In genomic region chr7:102615930-102616329, GRCh38 we compare ENCODE assay signal across 10 cellular contexts. TPM values are rescaled to one million over a fixed set of nuclear protein-coding genes. Genes with fewer than 3 reads are reported as not detected.
DNase-seq lines count a peak whose midpoint lies in the region; ATAC-seq, FAIRE-seq and TF ChIP-seq lines count a peak whose summit lies in the region.
"Not testable (repeated sequence)": the region's sequence is repeated elsewhere in the genome, so short reads cannot be mapped to it uniquely, and the experiment has no call there.
"Had no signal": no experiment of that assay in that cellular context is flagged by ENCODE, and none has a peak within 500 bp of the region (broad histone marks: within the 10 kb centered on the region; RNA-seq: fewer than 3 reads in every experiment).

No MANE protein-coding gene starts in this region.

- not testable (repeated sequence) for H3K27me3 Mint-ChIP-seq in memory B cell; stimulated activated memory B cell treated with anti-CD40 and anti-IgM and Interleukin-4, amounts not matched to agents 10 μg/mL and 1 μg/mL and 100 μg/mL, for 72 hours

- not testable (repeated sequence) for H3K9me3 ChIP-seq in GM12878 (replicated peaks; ENCODE audit: control insufficient read depth, insufficient read depth, low read length)

- H3K36me3 ChIP-seq in GM12878 (ENCODE audit: control insufficient read depth in 2 of 2, insufficient read depth in 2 of 2, low read length in 1 of 2): not testable (repeated sequence)

- not testable (repeated sequence) for TF ChIP-seq RAD21 in GM12878 (IDR thresholded peaks at IDR 0.05; ENCODE audit: insufficient read depth, low read depth, low read length)

- H3K36me3 Mint-ChIP-seq in memory B cell; stimulated activated memory B cell treated with anti-CD40 and anti-IgM and Interleukin-4, amounts not matched to agents 10 μg/mL and 1 μg/mL and 100 μg/mL, for 72 hours: not testable (repeated sequence)

- RAD21 ChIA-PET in GM12878 (lab: Charles Lee; ENCODE audit: unreplicated experiment): not testable (repeated sequence)

- TF ChIP-seq POLR2A in GM12891 (IDR thresholded peaks at IDR 0.05; ENCODE audit: low read depth, low read length); GM12878 (IDR thresholded peaks at IDR 0.05; ENCODE audit: low read depth, low read length): not testable (repeated sequence)

- not testable (repeated sequence) for H3K79me2 ChIP-seq in GM12878 (ENCODE audit: control insufficient read depth, insufficient read depth, low read length)

- H3K4me1 ChIP-seq in GM12878 (ENCODE audit: control insufficient read depth, insufficient read depth, low read length): not testable (repeated sequence)

- intact Hi-C loops in GM12878 (cut with micrococcal nuclease; ENCODE audit: unreplicated experiment): not testable (repeated sequence)

- TSS peak; percentile 74 for BruUV-seq in GM12878 (replicated peaks; lab: Mats Ljungman, UMichigan)

- not testable (repeated sequence) for TF ChIP-seq CTCF in GM12878 (IDR thresholded peaks at IDR 0.05 in 2 of 3, conservative IDR thresholded peaks at IDR 0.05 in 1 of 3; ENCODE audit: control insufficient read depth in 2 of 3, extremely low read depth in 1 of 3, insufficient read depth in 1 of 3, low read depth in 3 of 3, low read length in 3 of 3)

- H3K4me3 Mint-ChIP-seq in memory B cell; stimulated activated memory B cell treated with anti-CD40 and anti-IgM and Interleukin-4, amounts not matched to agents 10 μg/mL and 1 μg/mL and 100 μg/mL, for 72 hours: not testable (repeated sequence)

- not testable (repeated sequence) for TF ChIP-seq EP300 in GM12878 (IDR thresholded peaks at IDR 0.05; ENCODE audit: borderline replicate concordance in 1 of 2, control insufficient read depth in 1 of 2, low read depth in 2 of 2, low read length in 2 of 2)

- not testable (repeated sequence) for H3K9ac ChIP-seq in GM12878 (ENCODE audit: control insufficient read depth, insufficient read depth, low read length)

- H3K4me3 ChIP-seq in GM12878: not testable (repeated sequence)

- in situ Hi-C loops in GM12878 (cut with MboI): not testable (repeated sequence)

- not testable (repeated sequence) for H3K9me3 Mint-ChIP-seq in memory B cell; stimulated activated memory B cell treated with anti-CD40 and anti-IgM and Interleukin-4, amounts not matched to agents 10 μg/mL and 1 μg/mL and 100 μg/mL, for 72 hours

- not testable (repeated sequence) for DNase-seq in GM12891 (ENCODE audit: insufficient read length, low spot score); GM12878 (ENCODE audit: low read depth, low spot score); memory B cell (ENCODE audit: low spot score in 2 of 2)

- H4K20me1 ChIP-seq in GM12878 (ENCODE audit: control insufficient read depth, insufficient read depth): not testable (repeated sequence)

- not testable (repeated sequence) for H3K4me2 ChIP-seq in GM12878 (ENCODE audit: control insufficient read depth, insufficient read depth)

- not testable (repeated sequence) for H3K27me3 ChIP-seq in GM12878 (replicated peaks in 1 of 2; ENCODE audit: control insufficient read depth in 2 of 2, insufficient read depth in 2 of 2, low read length in 1 of 2)

- not testable (repeated sequence) for H3K27ac Mint-ChIP-seq in memory B cell; stimulated activated memory B cell treated with anti-CD40 and anti-IgM and Interleukin-4, amounts not matched to agents 10 μg/mL and 1 μg/mL and 100 μg/mL, for 72 hours

- WGBS in GM12878 (ENCODE audit: insufficient coverage, insufficient replicate concordance, low lambda C conversion rate, missing lambda C conversion rate): no CpG with 5 or more reads among the region's 10 CpGs

- not testable (repeated sequence) for H3K27ac ChIP-seq in GM12878 (ENCODE audit: control insufficient read depth, insufficient read depth)

- H3K4me1 Mint-ChIP-seq in memory B cell; stimulated activated memory B cell treated with anti-CD40 and anti-IgM and Interleukin-4, amounts not matched to agents 10 μg/mL and 1 μg/mL and 100 μg/mL, for 72 hours: not testable (repeated sequence)

- peak; percentile 23 for ATAC-seq in GM21576 (IDR thresholded peaks at IDR 0.05; ENCODE audit: unreplicated experiment)
- peak; percentile 13 for ATAC-seq in HG03280 (IDR thresholded peaks at IDR 0.05; ENCODE audit: unreplicated experiment)
- peak; percentile 14 for ATAC-seq in GM12878
- peak; percentile 11 for ATAC-seq in memory B cell (ENCODE audit: low read depth)
- peak; percentile 55 for ATAC-seq in stimulated activated memory B cell treated with anti-CD40 and anti-IgM and Interleukin-4, amounts not matched to agents 10 μg/mL and 1 μg/mL and 100 μg/mL, for 72 hours

- H2AFZ ChIP-seq in GM12878 (ENCODE audit: control insufficient read depth, low read depth, low read length): not testable (repeated sequence)

- SMC1A ChIA-PET in GM12878 (lab: Charles Lee; ENCODE audit: uncharacterized antibody, unreplicated experiment): not testable (repeated sequence)

- FAIRE-seq in GM12891 (lab: Jason Lieb, UNC): peak; percentile 74
- peak; percentile 49 for FAIRE-seq in GM12878 (lab: Jason Lieb, UNC)

- CTCF ChIA-PET in GM12878 (lab: Yijun Ruan, JAX): not testable (repeated sequence)

- POLR2A ChIA-PET in GM12878 (lab: Charles Lee): not testable (repeated sequence)

RNA-seq across cellular contexts. Expression of gene RASA4, which starts 0.6 kb away (rescaled TPM):
- 28.2 TPM for polyA plus RNA-seq in GM12891 (2012; ENCODE audit: low read depth, missing spikeins)
- total RNA-seq in GM12878 (2013; cell fraction: nucleolus; rRNA removed): 196 and 208 TPM in 2 replicates
- total RNA-seq in GM12878 (2014; rRNA removed): 17.5 and 24.6 TPM in 2 replicates
- 9.0 and 9.7 TPM in 2 replicates for total RNA-seq in GM12878 (2014; rRNA removed; fragmentation: Illumina TruSeq; extraction: Trizol)
- total RNA-seq in GM12878 (2021): 35.2 and 35.8 TPM in 2 replicates
- 10.5 TPM for polyA plus RNA-seq in GM12878 (2011; ENCODE audit: low read depth)
- polyA plus RNA-seq in GM12878 (2011; rRNA removed): 6.0 and 11.3 TPM in 2 replicates
- polyA plus RNA-seq in GM12878 (2011; cell fraction: cytosol; rRNA removed): 15.7 and 20.6 TPM in 2 replicates
- polyA plus RNA-seq in GM12878 (2011; cell fraction: nucleus; rRNA removed): 117 and 146 TPM in 2 replicates
- 27.9 and 38.8 TPM in 2 replicates for polyA plus RNA-seq in GM12878 (2012)
- 2.8 and 8.9 TPM in 2 replicates for polyA plus RNA-seq in GM12878 (2014; fragmentation: Illumina TruSeq; extraction: Trizol)
- polyA plus RNA-seq in GM12878 (2014; fragmentation: Nextera tagmentation; extraction: Ambion mirVana): 1 to 10 TPM; 1.7 to 2.4 TPM
- 30.9 and 40.0 TPM in 2 replicates for polyA plus RNA-seq in GM12878 (2014; rRNA removed)
- polyA plus RNA-seq in GM12878 (2016; fragmentation: Nextera tagmentation; extraction: Ambion mirVana): 10 to 100 TPM; 16.7 to 20.4 TPM
- polyA minus RNA-seq in GM12878 (2011; rRNA and poly(A)+ RNA removed): 57.3 and 60.3 TPM in 2 replicates
- polyA minus RNA-seq in GM12878 (2011; cell fraction: cytosol; rRNA and poly(A)+ RNA removed): 12.2 and 26.5 TPM in 2 replicates
- 57.7 and 92.9 TPM in 2 replicates for polyA minus RNA-seq in GM12878 (2011; cell fraction: nucleus; rRNA and poly(A)+ RNA removed)

RNA-seq across cellular contexts. Expression of gene UPK3BL1, which starts 26.7 kb away (rescaled TPM):
- polyA plus RNA-seq in GM12891 (2012; ENCODE audit: low read depth, missing spikeins): 21.7 TPM
- 50.8 and 61.6 TPM in 2 replicates for total RNA-seq in GM12878 (2013; cell fraction: nucleolus; rRNA removed)
- 29.0 and 33.0 TPM in 2 replicates for total RNA-seq in GM12878 (2014; rRNA removed)
- total RNA-seq in GM12878 (2014; rRNA removed; fragmentation: Illumina TruSeq; extraction: Trizol): 21.1 and 22.8 TPM in 2 replicates
- total RNA-seq in GM12878 (2021): 21.8 and 25.8 TPM in 2 replicates
- 16.3 TPM for polyA plus RNA-seq in GM12878 (2011; ENCODE audit: low read depth)
- polyA plus RNA-seq in GM12878 (2011; rRNA removed): 16.5 and 34.2 TPM in 2 replicates
- 23.9 and 32.0 TPM in 2 replicates for polyA plus RNA-seq in GM12878 (2011; cell fraction: cytosol; rRNA removed)
- 107 and 155 TPM in 2 replicates for polyA plus RNA-seq in GM12878 (2011; cell fraction: nucleus; rRNA removed)
- polyA plus RNA-seq in GM12878 (2012): 28.4 and 33.3 TPM in 2 replicates
- polyA plus RNA-seq in GM12878 (2014; fragmentation: Illumina TruSeq; extraction: Trizol): 7.4 and 16.6 TPM in 2 replicates
- 10 to 100 TPM in 1 of 2 experiments, 1 to 10 TPM in 1; 5.9 to 12.5 TPM for polyA plus RNA-seq in GM12878 (2014; fragmentation: Nextera tagmentation; extraction: Ambion mirVana)
- polyA plus RNA-seq in GM12878 (2014; rRNA removed): 68.6 and 77.0 TPM in 2 replicates
- polyA plus RNA-seq in GM12878 (2016; fragmentation: Nextera tagmentation; extraction: Ambion mirVana): 10 to 100 TPM; 24.2 to 28.3 TPM
- 6.5 and 21.2 TPM in 2 replicates for polyA minus RNA-seq in GM12878 (2011; rRNA and poly(A)+ RNA removed)
- 8.6 and 10.8 TPM in 2 replicates for polyA minus RNA-seq in GM12878 (2011; cell fraction: cytosol; rRNA and poly(A)+ RNA removed)
- 8.7 and 26.7 TPM in 2 replicates for polyA minus RNA-seq in GM12878 (2011; cell fraction: nucleus; rRNA and poly(A)+ RNA removed)

RNA-seq across cellular contexts. Expression of gene SPDYE2B, which starts 34.2 kb away (rescaled TPM):
- 0.12 TPM for polyA plus RNA-seq in GM12891 (2012; ENCODE audit: low read depth, missing spikeins)
- not detected in 2 replicates for total RNA-seq in GM12878 (2013; cell fraction: nucleolus; rRNA removed)
- not detected in 2 replicates for total RNA-seq in GM12878 (2014; rRNA removed)
- total RNA-seq in GM12878 (2014; rRNA removed; fragmentation: Illumina TruSeq; extraction: Trizol): not detected in 2 replicates
- not detected in 2 replicates for total RNA-seq in GM12878 (2021)
- polyA plus RNA-seq in GM12878 (2011; ENCODE audit: low read depth): not detected
- not detected in 2 replicates for polyA plus RNA-seq in GM12878 (2011; rRNA removed)
- polyA plus RNA-seq in GM12878 (2011; cell fraction: cytosol; rRNA removed): not detected in 2 replicates
- not detected in 2 replicates for polyA plus RNA-seq in GM12878 (2011; cell fraction: nucleus; rRNA removed)
- polyA plus RNA-seq in GM12878 (2012): 0.28 and 0.32 TPM in 2 replicates
- polyA plus RNA-seq in GM12878 (2014; fragmentation: Illumina TruSeq; extraction: Trizol): not detected in 2 replicates
- under 1 TPM in 1 of 2 experiments, not detected in 1; 0.19 TPM for polyA plus RNA-seq in GM12878 (2014; fragmentation: Nextera tagmentation; extraction: Ambion mirVana)
- not detected in 2 replicates for polyA plus RNA-seq in GM12878 (2014; rRNA removed)
- under 1 TPM; 0.32 to 0.59 TPM for polyA plus RNA-seq in GM12878 (2016; fragmentation: Nextera tagmentation; extraction: Ambion mirVana)
- polyA minus RNA-seq in GM12878 (2011; rRNA and poly(A)+ RNA removed): not detected in 2 replicates
- not detected in 2 replicates for polyA minus RNA-seq in GM12878 (2011; cell fraction: cytosol; rRNA and poly(A)+ RNA removed)
- not detected in 2 replicates for polyA minus RNA-seq in GM12878 (2011; cell fraction: nucleus; rRNA and poly(A)+ RNA removed)
- total RNA-seq: CD8-positive, alpha-beta T cell; GM23338; PC-3 had no signal
- polyA plus RNA-seq: IgD-negative memory B cell had no signal

RNA-seq across cellular contexts. Expression of gene POLR2J3, which starts 43.5 kb away (rescaled TPM):
- polyA plus RNA-seq in GM12891 (2012; ENCODE audit: low read depth, missing spikeins): 36.7 TPM
- total RNA-seq in GM12878 (2013; cell fraction: nucleolus; rRNA removed): 549 and 576 TPM in 2 replicates
- total RNA-seq in GM12878 (2014; rRNA removed) (23.1 and 24.1 TPM in 2 replicates), GM12878 (2014; rRNA removed; fragmentation: Illumina TruSeq; extraction: Trizol) (70.7 and 85.4 TPM in 2 replicates), GM12878 (2021) (24.0 and 29.1 TPM in 2 replicates)
- polyA plus RNA-seq in GM12878 (2011; ENCODE audit: low read depth): 27.4 TPM
- polyA plus RNA-seq in GM12878 (2011; rRNA removed) (140 and 162 TPM in 2 replicates), GM12878 (2014; fragmentation: Illumina TruSeq; extraction: Trizol) (117 and 120 TPM in 2 replicates), GM12878 (2014; fragmentation: Nextera tagmentation; extraction: Ambion mirVana) (10 to 100 TPM; 27.3 to 30.4 TPM), GM12878 (2014; rRNA removed) (35.3 and 35.4 TPM in 2 replicates), GM12878 (2016; fragmentation: Nextera tagmentation; extraction: Ambion mirVana) (100 to 1,000 TPM; 130 to 143 TPM)
- polyA plus RNA-seq in GM12878 (2011; cell fraction: cytosol; rRNA removed): 43.4 and 61.4 TPM in 2 replicates
- 167 and 189 TPM in 2 replicates for polyA plus RNA-seq in GM12878 (2011; cell fraction: nucleus; rRNA removed)
- 30.1 and 74.4 TPM in 2 replicates for polyA plus RNA-seq in GM12878 (2012)
- polyA minus RNA-seq in GM12878 (2011; rRNA and poly(A)+ RNA removed): 64.6 and 89.4 TPM in 2 replicates
- polyA minus RNA-seq in GM12878 (2011; cell fraction: cytosol; rRNA and poly(A)+ RNA removed): 3.3 and 28.9 TPM in 2 replicates
- 78.2 and 172 TPM in 2 replicates for polyA minus RNA-seq in GM12878 (2011; cell fraction: nucleus; rRNA and poly(A)+ RNA removed)

RNA-seq across cellular contexts. Expression of gene POLR2J2, which starts 55.5 kb away (rescaled TPM):
- polyA plus RNA-seq in GM12891 (2012; ENCODE audit: low read depth, missing spikeins): 1.0 TPM
- total RNA-seq in GM12878 (2013; cell fraction: nucleolus; rRNA removed): 95.5 and 101 TPM in 2 replicates
- 3.4 and 4.4 TPM in 2 replicates for total RNA-seq in GM12878 (2014; rRNA removed)
- total RNA-seq in GM12878 (2014; rRNA removed; fragmentation: Illumina TruSeq; extraction: Trizol): 4.9 and 5.6 TPM in 2 replicates
- 6.7 and 11.4 TPM in 2 replicates for total RNA-seq in GM12878 (2021)
- 1.6 TPM for polyA plus RNA-seq in GM12878 (2011; ENCODE audit: low read depth)
- 7.1 and 7.7 TPM in 2 replicates for polyA plus RNA-seq in GM12878 (2011; rRNA removed)
- polyA plus RNA-seq in GM12878 (2011; cell fraction: cytosol; rRNA removed): 4.2 and 7.6 TPM in 2 replicates
- polyA plus RNA-seq in GM12878 (2011; cell fraction: nucleus; rRNA removed): 19.9 and 22.7 TPM in 2 replicates
- 2.1 and 2.6 TPM in 2 replicates for polyA plus RNA-seq in GM12878 (2012)
- 3.2 and 4.5 TPM in 2 replicates for polyA plus RNA-seq in GM12878 (2014; fragmentation: Illumina TruSeq; extraction: Trizol)
- 1 to 10 TPM in 1 of 2 experiments, under 1 TPM in 1; 0.80 to 1.3 TPM for polyA plus RNA-seq in GM12878 (2014; fragmentation: Nextera tagmentation; extraction: Ambion mirVana)
- polyA plus RNA-seq in GM12878 (2014; rRNA removed): 8.0 and 10.5 TPM in 2 replicates
- polyA plus RNA-seq in GM12878 (2016; fragmentation: Nextera tagmentation; extraction: Ambion mirVana): 10 to 100 TPM; 14.0 to 16.3 TPM
- polyA minus RNA-seq in GM12878 (2011; rRNA and poly(A)+ RNA removed): 10.2 and 18.2 TPM in 2 replicates
- 0.52 and 2.0 TPM in 2 replicates for polyA minus RNA-seq in GM12878 (2011; cell fraction: cytosol; rRNA and poly(A)+ RNA removed)
- polyA minus RNA-seq in GM12878 (2011; cell fraction: nucleus; rRNA and poly(A)+ RNA removed): 10.2 and 21.3 TPM in 2 replicates
